ENCODE assay signal across 35 cellular contexts in the genomic region with DNA sequence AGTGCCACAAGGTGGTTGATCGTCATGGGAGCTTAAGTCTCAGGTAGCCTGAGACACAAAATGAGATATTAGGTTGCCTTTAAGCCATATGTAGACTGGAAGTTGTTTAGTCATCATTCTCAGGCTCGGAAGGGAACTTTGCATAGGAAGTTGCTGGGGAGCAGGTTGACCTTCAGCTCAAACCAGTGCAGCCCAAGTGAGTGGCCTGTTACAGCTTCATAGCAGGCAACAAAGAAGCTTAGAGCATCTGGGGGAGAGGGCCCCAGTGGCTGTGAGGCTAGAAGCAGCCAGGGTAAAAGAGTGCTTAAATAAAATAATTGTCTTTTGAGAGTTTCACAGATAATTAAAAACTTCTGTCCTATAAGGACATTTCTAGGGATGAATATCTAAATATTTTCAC.
"Had no signal": no experiment of that assay in that cellular context is flagged by ENCODE, and none has a peak within 500 bp of the region (broad histone marks: within the 10 kb centered on the region; RNA-seq: fewer than 3 reads in every experiment).

No MANE protein-coding gene starts in this region.

- H3K27me3 Mint-ChIP-seq: activated CD4-positive, alpha-beta memory T cell treated with anti-CD3 and anti-CD28 coated beads for 36 hours; activated CD4-positive, alpha-beta T cell treated with anti-CD3 and anti-CD28 coated beads for 36 hours; activated CD4-positive, alpha-beta T cell treated with anti-CD3 and anti-CD28 coated beads, Interleukin-2, amount 10 ng/mL, durations not matched to agents 24 days and 14 days; activated CD8-positive, alpha-beta memory T cell treated with anti-CD3 and anti-CD28 coated beads, Interleukin-2, amount 10 ng/mL, durations not matched to agents 7 days and 5 days; activated naive CD4-positive, alpha-beta T cell treated with anti-CD3 and anti-CD28 coated beads, Interleukin-2, amount 50 U/mL, for 24 hours; activated naive CD8-positive, alpha-beta T cell treated with anti-CD3 and anti-CD28 coated beads for 36 hours; activated naive CD8-positive, alpha-beta T cell treated with anti-CD3 and anti-CD28 coated beads, Interleukin-2, amount 50 U/mL, for 24 hours; effector memory CD8-positive, alpha-beta T cell; T-helper 17 cell had no signal

- H3K9me3 Mint-ChIP-seq: activated CD4-positive, alpha-beta memory T cell treated with anti-CD3 and anti-CD28 coated beads for 36 hours; activated CD4-positive, alpha-beta T cell treated with anti-CD3 and anti-CD28 coated beads, Interleukin-2, amount 10 ng/mL, durations not matched to agents 24 days and 14 days; activated T-helper 1 cell treated with anti-CD3 and anti-CD28 coated beads, Interleukin-12 subunit alpha, Interleukin-12 subunit beta, Interleukin-2, Interleukin-4 antibody, amounts not matched to agents 30 ng/mL and 10 ng/mL and 1 ng/mL, durations not matched to agents 14 hours and 24 hours and 36 hours had no signal

- H3K36me3 ChIP-seq: adrenal gland, WERI-Rb-1 had no signal

- ATAC-seq: activated CD4-positive, alpha-beta T cell treated with anti-CD3 and anti-CD28 coated beads for 36 hours; activated CD8-positive, alpha-beta memory T cell treated with anti-CD3 and anti-CD28 coated beads, Interleukin-2, amount 10 ng/mL, durations not matched to agents 7 days and 5 days; activated CD8-positive, alpha-beta T cell treated with anti-CD3 and anti-CD28 coated beads, Interleukin-2, amount 10 ng/mL, durations not matched to agents 7 days and 5 days; activated naive CD8-positive, alpha-beta T cell treated with anti-CD3 and anti-CD28 coated beads, Interleukin-2, amount 50 U/mL, for 24 hours; body of pancreas; effector memory CD8-positive, alpha-beta T cell; esophagus mucosa; T-helper 17 cell had no signal

- DNase-seq: activated CD4-positive, alpha-beta memory T cell treated with anti-CD3 and anti-CD28 coated beads for 36 hours; activated CD4-positive, alpha-beta T cell treated with anti-CD3 and anti-CD28 coated beads for 36 hours; activated CD4-positive, alpha-beta T cell treated with anti-CD3 and anti-CD28 coated beads, Interleukin-2, amount 10 ng/mL, durations not matched to agents 24 days and 14 days; activated CD4-positive, CD25-positive, alpha-beta regulatory T cell; activated CD4-positive, CD25-positive, alpha-beta regulatory T cell treated with anti-CD3 and anti-CD28 coated beads, Interleukin-2, amount 50 U/mL, for 72 hours; activated CD8-positive, alpha-beta memory T cell treated with anti-CD3 and anti-CD28 coated beads, Interleukin-2, amount 10 ng/mL, durations not matched to agents 7 days and 5 days; activated CD8-positive, alpha-beta memory T cell treated with anti-CD3 and anti-CD28 coated beads, Interleukin-2, amount 50 U/mL, for 4 hours; activated CD8-positive, alpha-beta T cell treated with anti-CD3 and anti-CD28 coated beads, Interleukin-2, amount 10 ng/mL, durations not matched to agents 7 days and 5 days; activated effector memory CD4-positive, alpha-beta T cell treated with anti-CD3 and anti-CD28 coated beads, Interleukin-2, amount 50 U/mL, for 16 hours; activated naive CD4-positive, alpha-beta T cell treated with anti-CD3 and anti-CD28 coated beads for 36 hours; activated naive CD8-positive, alpha-beta T cell treated with anti-CD3 and anti-CD28 coated beads for 36 hours; activated naive CD8-positive, alpha-beta T cell treated with anti-CD3 and anti-CD28 coated beads, Interleukin-2, amount 50 U/mL, for 24 hours; activated T-cell treated with anti-CD3 and anti-CD28 coated beads, Interleukin-2, amount 50 U/mL, for 1 hour; activated T-cell treated with anti-CD3 and anti-CD28 coated beads, Interleukin-2, amount 50 U/mL, for 48 hours; adrenal gland; amygdala; aorta; body of pancreas; caudate nucleus; cortex of kidney; dermis blood vessel endothelial cell; effector CD4-positive, alpha-beta T cell; effector memory CD8-positive, alpha-beta T cell; foreskin fibroblast; head of caudate nucleus; T-helper 1 cell; T-helper 17 cell; T1000; WERI-Rb-1 had no signal

- H3K4me1 ChIP-seq: adrenal gland, body of pancreas had no signal

- H3K36me3 Mint-ChIP-seq: activated CD4-positive, alpha-beta memory T cell treated with anti-CD3 and anti-CD28 coated beads for 36 hours; activated CD8-positive, alpha-beta memory T cell treated with anti-CD3 and anti-CD28 coated beads, Interleukin-2, amount 10 ng/mL, durations not matched to agents 7 days and 5 days; activated naive CD4-positive, alpha-beta T cell treated with anti-CD3 and anti-CD28 coated beads, Interleukin-2, amount 50 U/mL, for 24 hours; activated naive CD8-positive, alpha-beta T cell treated with anti-CD3 and anti-CD28 coated beads for 36 hours had no signal

- H3K4me3 Mint-ChIP-seq: activated CD4-positive, alpha-beta memory T cell treated with anti-CD3 and anti-CD28 coated beads for 36 hours; activated CD4-positive, alpha-beta T cell treated with anti-CD3 and anti-CD28 coated beads for 36 hours; activated CD4-positive, alpha-beta T cell treated with anti-CD3 and anti-CD28 coated beads, Interleukin-2, amount 10 ng/mL, durations not matched to agents 24 days and 14 days; activated CD8-positive, alpha-beta memory T cell treated with anti-CD3 and anti-CD28 coated beads, Interleukin-2, amount 10 ng/mL, durations not matched to agents 7 days and 5 days; activated CD8-positive, alpha-beta T cell treated with anti-CD3 and anti-CD28 coated beads, Interleukin-2, amount 10 ng/mL, durations not matched to agents 7 days and 5 days; activated naive CD4-positive, alpha-beta T cell treated with anti-CD3 and anti-CD28 coated beads for 36 hours; activated naive CD4-positive, alpha-beta T cell treated with anti-CD3 and anti-CD28 coated beads, Interleukin-2, amount 50 U/mL, for 24 hours; activated naive CD8-positive, alpha-beta T cell treated with anti-CD3 and anti-CD28 coated beads for 36 hours; activated naive CD8-positive, alpha-beta T cell treated with anti-CD3 and anti-CD28 coated beads, Interleukin-2, amount 50 U/mL, for 24 hours; activated T-helper 1 cell treated with anti-CD3 and anti-CD28 coated beads, Interleukin-12 subunit alpha, Interleukin-12 subunit beta, Interleukin-2, Interleukin-4 antibody, amounts not matched to agents 30 ng/mL and 10 ng/mL and 1 ng/mL, durations not matched to agents 14 hours and 24 hours and 36 hours; effector memory CD8-positive, alpha-beta T cell; T-helper 17 cell; T-helper 2 cell treated with Interferon-gamma antibody and Interleukin-4, amounts not matched to agents 5 μg/mL and 100 μg/mL, for 36 hours had no signal

- H3K27ac ChIP-seq: adrenal gland, body of pancreas, epithelial cell of prostate, WERI-Rb-1 had no signal

- H3K4me1 Mint-ChIP-seq: activated CD4-positive, alpha-beta T cell treated with anti-CD3 and anti-CD28 coated beads for 36 hours; activated CD4-positive, alpha-beta T cell treated with anti-CD3 and anti-CD28 coated beads, Interleukin-2, amount 10 ng/mL, durations not matched to agents 24 days and 14 days; activated CD8-positive, alpha-beta memory T cell treated with anti-CD3 and anti-CD28 coated beads, Interleukin-2, amount 10 ng/mL, durations not matched to agents 7 days and 5 days; activated naive CD4-positive, alpha-beta T cell treated with anti-CD3 and anti-CD28 coated beads, Interleukin-2, amount 50 U/mL, for 24 hours; activated naive CD8-positive, alpha-beta T cell treated with anti-CD3 and anti-CD28 coated beads for 36 hours; activated naive CD8-positive, alpha-beta T cell treated with anti-CD3 and anti-CD28 coated beads, Interleukin-2, amount 50 U/mL, for 24 hours; T-helper 17 cell had no signal

- H3K27ac Mint-ChIP-seq: activated CD4-positive, alpha-beta memory T cell treated with anti-CD3 and anti-CD28 coated beads for 36 hours; activated CD4-positive, alpha-beta T cell treated with anti-CD3 and anti-CD28 coated beads for 36 hours; activated CD4-positive, alpha-beta T cell treated with anti-CD3 and anti-CD28 coated beads, Interleukin-2, amount 10 ng/mL, durations not matched to agents 24 days and 14 days; activated CD8-positive, alpha-beta memory T cell treated with anti-CD3 and anti-CD28 coated beads, Interleukin-2, amount 10 ng/mL, durations not matched to agents 7 days and 5 days; activated CD8-positive, alpha-beta T cell treated with anti-CD3 and anti-CD28 coated beads, Interleukin-2, amount 10 ng/mL, durations not matched to agents 7 days and 5 days; activated naive CD4-positive, alpha-beta T cell treated with anti-CD3 and anti-CD28 coated beads for 36 hours; activated naive CD4-positive, alpha-beta T cell treated with anti-CD3 and anti-CD28 coated beads, Interleukin-2, amount 50 U/mL, for 24 hours; activated naive CD8-positive, alpha-beta T cell treated with anti-CD3 and anti-CD28 coated beads for 36 hours; activated naive CD8-positive, alpha-beta T cell treated with anti-CD3 and anti-CD28 coated beads, Interleukin-2, amount 50 U/mL, for 24 hours; activated T-helper 1 cell treated with anti-CD3 and anti-CD28 coated beads, Interleukin-12 subunit alpha, Interleukin-12 subunit beta, Interleukin-2, Interleukin-4 antibody, amounts not matched to agents 30 ng/mL and 10 ng/mL and 1 ng/mL, durations not matched to agents 14 hours and 24 hours and 36 hours; activated T-helper 2 cell treated with anti-CD3 and anti-CD28 coated beads, Interferon-gamma antibody, Interleukin-2, Interleukin-4, amounts not matched to agents 10 μg/mL and 5 μg/mL and 100 μg/mL, durations not matched to agents 14 hours and 24 hours and 36 hours; effector memory CD8-positive, alpha-beta T cell; T-helper 17 cell; T-helper 2 cell treated with Interferon-gamma antibody and Interleukin-4, amounts not matched to agents 5 μg/mL and 100 μg/mL, for 36 hours had no signal

- H3K27me3 ChIP-seq: adrenal gland, body of pancreas had no signal

- H3K4me3 ChIP-seq: adrenal gland, body of pancreas had no signal

- H3K9me3 ChIP-seq: adrenal gland, body of pancreas had no signal
